Comparison of ENCODE assay signal across 34 cellular contexts in genomic region chrX:75295641-75296040, GRCh38.
"Had no signal": no experiment of that assay in that cellular context is flagged by ENCODE, and none has a peak within 500 bp of the region (broad histone marks: within the 10 kb centered on the region; RNA-seq: fewer than 3 reads in every experiment).

No MANE protein-coding gene starts in this region.

- H3K4me3 ChIP-seq: MG63 had no signal

- H3K36me3 ChIP-seq: MG63 had no signal

- H3K9me3 ChIP-seq: MG63 had no signal

- H3K27ac ChIP-seq: KMS-11 had no signal

- H3K4me2 ChIP-seq: KMS-11 had no signal

- H3K27me3 ChIP-seq: MG63 had no signal

- DNase-seq: Karpas-422, Kasumi-1, MG63, MM.1S, MV-4-11, NCI-H1048, NCI-H1092, NCI-H1092 treated with DMSO at 0.1 percent for 48 hours, NCI-H1105, NCI-H1105 treated with DMSO at 0.1 percent for 48 hours, NCI-H1417, NCI-H1417 treated with DMSO at 0.1 percent for 48 hours, NCI-H1436, NCI-H1436 treated with DMSO at 0.1 percent for 48 hours, NCI-H146, NCI-H1694, NCI-H1694 treated with DMSO at 0.1 percent for 48 hours, NCI-H187, NCI-H187 treated with DMSO at 0.1 percent for 48 hours, NCI-H1930, NCI-H2029, NCI-H2029 treated with DMSO at 0.1 percent for 48 hours, NCI-H2081, NCI-H2081 treated with DMSO at 0.1 percent for 48 hours, NCI-H2107, NCI-H2171 treated with DMSO at 0.1 percent for 48 hours, NCI-H2227 treated with DMSO at 0.1 percent for 48 hours, NCI-H226, NCI-H345, NCI-H446, NCI-H446 treated with DMSO at 0.1 percent for 48 hours, NCI-H510A, NCI-H510A treated with DMSO at 0.1 percent for 48 hours had no signal

- H3K9ac ChIP-seq: KMS-11 had no signal
